ENCODE assay signal across 22 cellular contexts in the genomic region with DNA sequence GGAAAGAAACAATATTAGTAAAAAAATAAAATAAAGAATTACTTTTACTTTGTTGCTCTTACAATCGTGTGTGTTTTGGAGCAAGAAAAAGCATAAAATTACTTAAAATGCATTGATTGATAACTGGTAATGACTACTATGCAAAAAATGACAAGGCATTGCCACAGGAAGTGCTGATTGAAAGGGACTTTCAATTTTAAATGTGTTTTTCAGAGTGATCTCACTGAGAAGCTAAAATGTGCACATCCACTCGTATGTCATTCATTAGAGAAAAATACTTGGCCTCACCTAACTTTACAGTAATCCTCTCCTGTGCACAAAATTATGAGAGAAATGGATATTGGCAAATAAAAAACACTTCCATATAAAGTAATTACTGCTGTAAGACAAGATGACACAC.
"Had no signal": no experiment of that assay in that cellular context is flagged by ENCODE, and none has a peak within 500 bp of the region (broad histone marks: within the 10 kb centered on the region; RNA-seq: fewer than 3 reads in every experiment).

No MANE protein-coding gene starts in this region.

- H3K4me1 ChIP-seq: right atrium auricular region, spleen, suprapubic skin, tibial artery, upper lobe of right lung had no signal

- H2AFZ ChIP-seq: neural progenitor cell had no signal

- H3K4me3 ChIP-seq: neural progenitor cell, right atrium auricular region, spleen, suprapubic skin, tibial artery, upper lobe of right lung had no signal

- H3K27ac ChIP-seq: neural progenitor cell, right atrium auricular region, spleen, suprapubic skin, tibial artery, upper lobe of right lung had no signal

- ATAC-seq: activated CD8-positive, alpha-beta T cell treated with anti-CD3 and anti-CD28 coated beads for 36 hours; activated T-cell treated with anti-CD3 and anti-CD28 coated beads, Interleukin-2, amount 50 U/mL, for 4 hours; activated T-helper 17 cell treated with anti-CD3 and anti-CD28 coated beads, Interleukin-2, amount 50 U/mL, for 72 hours; naive thymus-derived CD8-positive, alpha-beta T cell; upper lobe of right lung had no signal

- DNase-seq: activated CD4-positive, alpha-beta T cell treated with anti-CD3 and anti-CD28 coated beads for 1 hour; activated CD4-positive, alpha-beta T cell treated with anti-CD3 and anti-CD28 coated beads, Interleukin-2, amount 10 ng/mL, durations not matched to agents 7 days and 5 days; activated CD8-positive, alpha-beta T cell treated with anti-CD3 and anti-CD28 coated beads for 36 hours; activated gamma-delta T cell treated with Interleukin-2 at 50 U/mL for 16 hours; activated naive CD4-positive, alpha-beta T cell treated with anti-CD3 and anti-CD28 coated beads, Interleukin-2, amount 50 U/mL, for 16 hours; activated T-cell treated with anti-CD3 and anti-CD28 coated beads, Interleukin-2, amount 50 U/mL, for 4 hours; amygdala; central memory CD4-positive, alpha-beta T cell; foreskin fibroblast; head of caudate nucleus; hippocampal formation; kidney; naive thymus-derived CD8-positive, alpha-beta T cell; spleen; stimulated activated naive CD4-positive, alpha-beta T cell; tibial artery; upper lobe of right lung had no signal

- H3K36me3 ChIP-seq: neural progenitor cell, right atrium auricular region, spleen, suprapubic skin, tibial artery, upper lobe of right lung had no signal

- H3K4me2 ChIP-seq: neural progenitor cell had no signal

- H3K9ac ChIP-seq: neural progenitor cell had no signal

- H3K9me3 ChIP-seq: right atrium auricular region, spleen, suprapubic skin, tibial artery, upper lobe of right lung had no signal

- FAIRE-seq: endothelial cell of umbilical vein, kidney had no signal

- H3K27me3 ChIP-seq: neural progenitor cell, right atrium auricular region, spleen, suprapubic skin, tibial artery, upper lobe of right lung had no signal
